23 cellular contexts compared by ENCODE assay signal in genomic region chr15:49927462-49927861, GRCh38.
DNase-seq lines count a peak whose midpoint lies in the region; ATAC-seq, FAIRE-seq and TF ChIP-seq lines count a peak whose summit lies in the region.
"Had no signal": no experiment of that assay in that cellular context is flagged by ENCODE, and none has a peak within 500 bp of the region (broad histone marks: within the 10 kb centered on the region; RNA-seq: fewer than 3 reads in every experiment).

No MANE protein-coding gene starts in this region.

- intact Hi-C loops in heart left ventricle (cut with DNase I), result no loop called here

- H3K27me3 ChIP-seq in AG04450 (ENCODE audit: control insufficient read depth, insufficient read depth, low read length), result no peaks in the 10 kb centered on the region
- H3K27me3 ChIP-seq in astrocyte (ENCODE audit: insufficient read depth, low read length), result no peaks in the 10 kb centered on the region
- no peaks in the 10 kb centered on the region for H3K27me3 ChIP-seq in heart left ventricle

- FAIRE-seq in astrocyte (lab: Jason Lieb, UNC), result no peak
- FAIRE-seq: endothelial cell of umbilical vein, HepG2 had no signal

- no peaks in the 10 kb centered on the region for H3K9me3 Mint-ChIP-seq in astrocyte (ENCODE audit: unreplicated experiment)
- H3K9me3 Mint-ChIP-seq: activated naive CD4-positive, alpha-beta T cell treated with anti-CD3 and anti-CD28 coated beads, Interleukin-2, amount 10 ng/mL, durations not matched to agents 7 days and 5 days; activated T-cell treated with anti-CD3 and anti-CD28 coated beads, Interleukin-2, amount 50 U/mL, for 4 hours; brain; CD8-positive, alpha-beta T cell; dendritic cell treated with granulocyte-macrophage colony-stimulating factor and Interleukin-4, amounts not matched to agents 40 ng/mL and 50 ng/mL, for 4 days had no signal

- no peaks in the 10 kb centered on the region for H3K4me1 Mint-ChIP-seq in astrocyte (ENCODE audit: low read depth, unreplicated experiment)
- H3K4me1 Mint-ChIP-seq: activated naive CD4-positive, alpha-beta T cell treated with anti-CD3 and anti-CD28 coated beads, Interleukin-2, amount 10 ng/mL, durations not matched to agents 7 days and 5 days; brain had no signal

- no peaks in the 10 kb centered on the region for H3K79me2 ChIP-seq in astrocyte (ENCODE audit: insufficient read depth, low read length)

- no peaks in the 10 kb centered on the region for H4K20me1 ChIP-seq in astrocyte (ENCODE audit: insufficient read depth, low read length)

- H3K27ac ChIP-seq in AG04450 (ENCODE audit: low read depth, low read length) (peak overlapping the region; percentile 47), astrocyte (ENCODE audit: low read depth, low read length) (no peak overlapping the region), heart left ventricle (no peak overlapping the region)
- H3K27ac ChIP-seq: RWPE1 had no signal

- WGBS in heart left ventricle, 4 donors, result 50 to 81% (median 63%) methylated on average over 1 of the region's 1 CpG

- no peaks in the 10 kb centered on the region for H3K36me3 Mint-ChIP-seq in astrocyte (ENCODE audit: low read depth, unreplicated experiment)
- H3K36me3 Mint-ChIP-seq: activated naive CD4-positive, alpha-beta T cell treated with anti-CD3 and anti-CD28 coated beads, Interleukin-2, amount 10 ng/mL, durations not matched to agents 7 days and 5 days; brain; CD8-positive, alpha-beta T cell had no signal

- H3K36me3 ChIP-seq in astrocyte (ENCODE audit: insufficient read depth, low read length) (no peaks in the 10 kb centered on the region), heart left ventricle (peaks cover 0 to 8% (median 0%) of the 10 kb centered on the region in 9 donors)

- POLR2A ChIA-PET in AG04450 (lab: Yijun Ruan, JAX), result no interaction called here

- no peak overlapping the region for H3K4me3 Mint-ChIP-seq in astrocyte (ENCODE audit: unreplicated experiment)
- H3K4me3 Mint-ChIP-seq: activated CD8-positive, alpha-beta T cell treated with anti-CD3 and anti-CD28 coated beads, Interleukin-2, amount 10 ng/mL, durations not matched to agents 7 days and 5 days; activated naive CD4-positive, alpha-beta T cell treated with anti-CD3 and anti-CD28 coated beads, Interleukin-2, amount 10 ng/mL, durations not matched to agents 7 days and 5 days; activated T-cell treated with anti-CD3 and anti-CD28 coated beads, Interleukin-2, amount 50 U/mL, for 4 hours; brain; CD8-positive, alpha-beta T cell; dendritic cell treated with granulocyte-macrophage colony-stimulating factor and Interleukin-4, amounts not matched to agents 40 ng/mL and 50 ng/mL, for 4 days had no signal

- no peak overlapping the region for H3K9ac ChIP-seq in astrocyte (ENCODE audit: low read length)

- no peak overlapping the region for H3K4me2 ChIP-seq in astrocyte (ENCODE audit: low read length)

- TF ChIP-seq POLR2A in heart left ventricle (IDR thresholded peaks at IDR 0.05), result no peak

- DNase-seq in AG04450 (ENCODE audit: low read depth, low spot score) (peak; percentile 27), GM04504 (ENCODE audit: low read depth) (peak; percentile 91), astrocyte (ENCODE audit: low read depth) (peak; percentile 22), foreskin fibroblast (peak; percentile 37 to 75), heart left ventricle (no peak), activated T-cell treated with anti-CD3 and anti-CD28 coated beads for 4 hours (no peak), NCI-H1694 (lab: John Stamatoyannopoulos, UW) (no peak)
- DNase-seq in activated T-cell treated with anti-CD3 and anti-CD28 coated beads, Interleukin-2, amount 50 U/mL, for 48 hours, result no peak
- DNase-seq: activated CD8-positive, alpha-beta T cell treated with anti-CD3 and anti-CD28 coated beads, Interleukin-2, amount 10 ng/mL, durations not matched to agents 7 days and 5 days; activated naive CD4-positive, alpha-beta T cell treated with anti-CD3 and anti-CD28 coated beads, Interleukin-2, amount 10 ng/mL, durations not matched to agents 7 days and 5 days; activated T-cell treated with anti-CD3 and anti-CD28 coated beads, Interleukin-2, amount 50 U/mL, for 4 hours; CD8-positive, alpha-beta T cell; DND-41; GOT3; NCI-H1930; NCI-H510A; stimulated activated CD4-positive, alpha-beta T cell treated with anti-CD3 and anti-CD28 coated beads, Interleukin-4, amount 100 ng/mL, for 24 hours had no signal

- H3K4me3 ChIP-seq in AG04450 (ENCODE audit: low read depth, low read length) (no peak overlapping the region), astrocyte (ENCODE audit: insufficient read depth, low read depth, low read length) (no peak overlapping the region), foreskin fibroblast (ENCODE audit: low read depth in 1 of 2, low read length in 2 of 2) (no peak overlapping the region), heart left ventricle (no peak overlapping the region)

- H3K27ac Mint-ChIP-seq in astrocyte (ENCODE audit: unreplicated experiment), result no peak overlapping the region
- H3K27ac Mint-ChIP-seq: activated CD8-positive, alpha-beta T cell treated with anti-CD3 and anti-CD28 coated beads, Interleukin-2, amount 10 ng/mL, durations not matched to agents 7 days and 5 days; activated naive CD4-positive, alpha-beta T cell treated with anti-CD3 and anti-CD28 coated beads, Interleukin-2, amount 10 ng/mL, durations not matched to agents 7 days and 5 days; brain; CD8-positive, alpha-beta T cell; dendritic cell treated with granulocyte-macrophage colony-stimulating factor and Interleukin-4, amounts not matched to agents 40 ng/mL and 50 ng/mL, for 4 days had no signal

- no peak for ATAC-seq in heart left ventricle
- ATAC-seq: activated CD8-positive, alpha-beta T cell treated with anti-CD3 and anti-CD28 coated beads, Interleukin-2, amount 10 ng/mL, durations not matched to agents 7 days and 5 days; activated T-cell treated with anti-CD3 and anti-CD28 coated beads, Interleukin-2, amount 50 U/mL, for 4 hours; CD8-positive, alpha-beta T cell; HepG2; SK-N-SH treated with all-trans-retinoic acid at 6 μM for 48 hours had no signal

- H3K9me3 ChIP-seq in AG04450 (ENCODE audit: control insufficient read depth, insufficient read depth, low read length), result no peaks in the 10 kb centered on the region
- H3K9me3 ChIP-seq in astrocyte (ENCODE audit: insufficient read depth, low read depth, low read length), result no peaks in the 10 kb centered on the region
- no peaks in the 10 kb centered on the region for H3K9me3 ChIP-seq in heart left ventricle

- no peak for TF ChIP-seq CTCF in AG04450 (IDR thresholded peaks at IDR 0.05; ENCODE audit: low read depth, low read length)
- TF ChIP-seq CTCF in astrocyte (IDR thresholded peaks at IDR 0.05; ENCODE audit: insufficient read depth, low read depth, low read length), result no peak
- TF ChIP-seq CTCF in foreskin fibroblast (IDR thresholded peaks at IDR 0.05; ENCODE audit: low read depth, low read length), result no peak
- no peak for TF ChIP-seq CTCF in heart left ventricle (IDR thresholded peaks at IDR 0.05)

- CTCF ChIA-PET in AG04450 (lab: Charles Lee), result no interaction called here

- no peaks in the 10 kb centered on the region for H3K27me3 Mint-ChIP-seq in astrocyte (ENCODE audit: low read depth, unreplicated experiment)
- H3K27me3 Mint-ChIP-seq: activated naive CD4-positive, alpha-beta T cell treated with anti-CD3 and anti-CD28 coated beads, Interleukin-2, amount 10 ng/mL, durations not matched to agents 7 days and 5 days; brain; dendritic cell treated with granulocyte-macrophage colony-stimulating factor and Interleukin-4, amounts not matched to agents 40 ng/mL and 50 ng/mL, for 4 days had no signal

- no peak overlapping the region for H2AFZ ChIP-seq in astrocyte (ENCODE audit: low read depth, low read length)

- no peaks in the 10 kb centered on the region for H3K4me1 ChIP-seq in astrocyte (ENCODE audit: insufficient read depth, low read length)
- H3K4me1 ChIP-seq in heart left ventricle, result peaks cover 0 to 3% (median 0%) of the 10 kb centered on the region in 12 donors

Comparison
In these comparisons a context has a peak if more than half of its experiments do, and no peak if none do; other contexts are left out.
1. DNase-seq: peak in AG04450 (single experiment), GM04504 (single experiment), astrocyte (single experiment) and foreskin fibroblast (2 of 2); none in activated T-cell treated with anti-CD3 and anti-CD28 coated beads, Interleukin-2, amount 50 U/mL, for 48 hours (0 of 2), heart left ventricle (0 of 5), activated T-cell treated with anti-CD3 and anti-CD28 coated beads for 4 hours (single experiment) and NCI-H1694 (single experiment).